Comparison of ENCODE assay signal across 19 cellular contexts in the genomic region with DNA sequence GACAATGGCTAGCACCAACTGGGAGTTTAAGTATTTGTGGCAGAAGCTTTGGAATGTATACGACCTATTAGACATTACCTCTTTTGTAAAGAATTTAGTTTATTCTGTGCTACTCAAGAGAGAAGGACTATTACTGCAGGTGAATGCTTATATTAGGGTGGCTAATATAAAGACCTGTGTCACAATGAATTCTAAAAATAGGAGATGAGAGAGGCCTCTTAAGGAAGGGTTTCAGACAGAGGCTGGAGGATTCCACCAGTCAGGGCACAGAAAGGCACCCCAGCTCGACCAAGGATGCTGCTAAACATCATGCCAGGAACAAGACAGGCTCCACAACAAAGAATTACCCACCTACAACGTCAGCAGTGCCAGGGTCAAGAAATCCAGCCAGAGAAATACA.
"Had no signal": no experiment of that assay in that cellular context is flagged by ENCODE, and none has a peak within 500 bp of the region (broad histone marks: within the 10 kb centered on the region; RNA-seq: fewer than 3 reads in every experiment).

No MANE protein-coding gene starts in this region.

- H3K9me3 ChIP-seq: gastroesophageal sphincter, sigmoid colon, SJSA1, spleen, tibial artery had no signal

- H3K36me3 ChIP-seq: brain microvascular endothelial cell, neural progenitor cell, SJSA1, spleen had no signal

- H3K4me3 ChIP-seq: gastroesophageal sphincter, neural progenitor cell, sigmoid colon, SJSA1, spleen, tibial artery had no signal

- H3K27me3 Mint-ChIP-seq: activated CD4-positive, alpha-beta memory T cell treated with anti-CD3 and anti-CD28 coated beads for 36 hours; activated CD4-positive, alpha-beta T cell treated with anti-CD3 and anti-CD28 coated beads for 36 hours; naive B cell had no signal

- H3K9me3 Mint-ChIP-seq: activated CD4-positive, alpha-beta memory T cell treated with anti-CD3 and anti-CD28 coated beads for 36 hours; activated naive CD4-positive, alpha-beta T cell treated with anti-CD3 and anti-CD28 coated beads, Interleukin-2, amount 50 U/mL, for 72 hours; activated T-helper 1 cell treated with anti-CD3 and anti-CD28 coated beads, Interleukin-12 subunit alpha, Interleukin-12 subunit beta, Interleukin-2, Interleukin-4 antibody, amounts not matched to agents 30 ng/mL and 10 ng/mL and 1 ng/mL, durations not matched to agents 14 hours and 24 hours and 36 hours; naive B cell; neural progenitor cell had no signal

- H3K27ac Mint-ChIP-seq: activated CD4-positive, alpha-beta memory T cell treated with anti-CD3 and anti-CD28 coated beads for 36 hours; activated CD4-positive, alpha-beta T cell treated with anti-CD3 and anti-CD28 coated beads for 36 hours; activated naive CD4-positive, alpha-beta T cell treated with anti-CD3 and anti-CD28 coated beads, Interleukin-2, amount 50 U/mL, for 72 hours; activated T-helper 1 cell treated with anti-CD3 and anti-CD28 coated beads, Interleukin-12 subunit alpha, Interleukin-12 subunit beta, Interleukin-2, Interleukin-4 antibody, amounts not matched to agents 30 ng/mL and 10 ng/mL and 1 ng/mL, durations not matched to agents 14 hours and 24 hours and 36 hours; neural progenitor cell had no signal

- H3K4me1 Mint-ChIP-seq: activated CD4-positive, alpha-beta T cell treated with anti-CD3 and anti-CD28 coated beads for 36 hours; naive B cell had no signal

- ATAC-seq: activated CD4-positive, alpha-beta T cell treated with anti-CD3 and anti-CD28 coated beads for 36 hours; activated naive CD4-positive, alpha-beta T cell treated with anti-CD3 and anti-CD28 coated beads, Interleukin-2, amount 50 U/mL, for 72 hours; esophagus mucosa; gastroesophageal sphincter had no signal

- DNase-seq: activated CD4-positive, alpha-beta memory T cell treated with anti-CD3 and anti-CD28 coated beads for 36 hours; activated CD4-positive, alpha-beta T cell treated with anti-CD3 and anti-CD28 coated beads for 36 hours; activated gamma-delta T cell treated with Interleukin-2 at 50 U/mL for 16 hours; activated T-cell treated with anti-CD3 and anti-CD28 coated beads for 4 hours; brain microvascular endothelial cell; effector CD8-positive, alpha-beta T cell; mammary epithelial cell; naive B cell; sigmoid colon; spleen; stimulated activated CD8-positive, alpha-beta memory T cell treated with anti-CD3 and anti-CD28 coated beads, Interleukin-4, amount 100 ng/mL, for 48 hours; stimulated activated naive CD4-positive, alpha-beta T cell; tibial artery had no signal

- H3K4me1 ChIP-seq: neural progenitor cell, SJSA1, spleen had no signal

- H3K27me3 ChIP-seq: brain microvascular endothelial cell, gastroesophageal sphincter, neural progenitor cell, sigmoid colon, SJSA1, spleen, tibial artery had no signal

- H3K4me3 Mint-ChIP-seq: activated CD4-positive, alpha-beta memory T cell treated with anti-CD3 and anti-CD28 coated beads for 36 hours; activated CD4-positive, alpha-beta T cell treated with anti-CD3 and anti-CD28 coated beads for 36 hours; activated T-helper 1 cell treated with anti-CD3 and anti-CD28 coated beads, Interleukin-12 subunit alpha, Interleukin-12 subunit beta, Interleukin-2, Interleukin-4 antibody, amounts not matched to agents 30 ng/mL and 10 ng/mL and 1 ng/mL, durations not matched to agents 14 hours and 24 hours and 36 hours; naive B cell; neural progenitor cell had no signal

- H3K36me3 Mint-ChIP-seq: activated CD4-positive, alpha-beta memory T cell treated with anti-CD3 and anti-CD28 coated beads for 36 hours; activated naive CD4-positive, alpha-beta T cell treated with anti-CD3 and anti-CD28 coated beads, Interleukin-2, amount 50 U/mL, for 72 hours; naive B cell had no signal

- H3K27ac ChIP-seq: brain microvascular endothelial cell, gastroesophageal sphincter, neural progenitor cell, SJSA1, tibial artery had no signal
